In the genomic region with DNA sequence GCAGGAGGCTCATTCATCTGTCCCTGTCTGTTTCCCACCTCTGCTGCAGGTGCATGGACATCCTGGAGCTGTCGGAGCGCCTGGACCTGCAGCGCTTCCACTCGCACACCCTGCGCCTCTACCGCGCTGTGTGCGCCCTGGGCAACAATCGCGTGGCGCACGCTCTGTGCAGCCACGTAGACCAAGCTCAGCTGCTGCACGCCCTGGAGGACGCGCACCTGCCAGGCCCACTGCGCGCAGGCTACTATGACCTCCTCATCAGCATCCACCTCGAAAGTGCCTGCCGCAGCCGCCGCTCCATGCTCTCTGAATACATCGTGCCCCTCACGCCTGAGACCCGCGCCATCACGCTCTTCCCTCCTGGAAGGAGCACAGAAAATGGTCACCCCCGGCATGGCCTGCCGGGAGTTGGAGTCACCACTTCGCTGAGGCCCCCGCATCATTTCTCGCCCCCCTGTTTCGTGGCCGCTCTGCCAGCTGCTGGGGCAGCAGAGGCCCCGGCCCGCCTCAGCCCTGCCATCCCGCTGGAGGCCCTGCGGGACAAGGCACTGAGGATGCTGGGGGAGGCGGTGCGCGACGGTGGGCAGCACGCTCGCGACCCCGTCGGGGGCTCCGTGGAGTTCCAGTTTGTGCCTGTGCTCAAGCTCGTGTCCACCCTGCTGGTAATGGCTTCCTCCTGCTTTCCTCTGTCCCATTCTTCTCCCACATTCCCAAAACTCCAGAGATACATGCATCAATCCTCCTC, we compare ENCODE assay signal across 23 cellular contexts. TPM values are rescaled to one million over a fixed set of nuclear protein-coding genes. Genes with fewer than 3 reads are reported as not detected.
"Had no signal": no experiment of that assay in that cellular context is flagged by ENCODE, and none has a peak within 500 bp of the region (broad histone marks: within the 10 kb centered on the region; RNA-seq: fewer than 3 reads in every experiment).

No MANE protein-coding gene starts in this region.

- H3K4me1 ChIP-seq: SJCRH30 had no signal

- DNase-seq: KBM-7, MV-4-11, NCI-H1048, NCI-H1105 treated with DMSO at 0.1 percent for 48 hours, NCI-H1417 treated with DMSO at 0.1 percent for 48 hours, NCI-H146, NCI-H187, NCI-H2029, NCI-H2081 treated with DMSO at 0.1 percent for 48 hours, NCI-H2171, NCI-H226, NCI-H446, NCI-H510A, NCI-H524 treated with DMSO at 0.1 percent for 48 hours, NCI-H69, NCI-H774, SHP77 treated with DMSO at 0.1 percent for 48 hours, SJCRH30 had no signal

- H3K27ac ChIP-seq: SJCRH30 had no signal

- H3K4me3 ChIP-seq: SJCRH30 had no signal

- H3K9me3 ChIP-seq: SJCRH30 had no signal

- ATAC-seq: Right ventricle myocardium inferior, SK-N-SH treated with all-trans-retinoic acid at 6 μM for 48 hours had no signal

- H3K27me3 ChIP-seq: SJCRH30 had no signal

RNA-seq across cellular contexts. Expression of gene RYR1, which starts 52.2 kb away (rescaled TPM):
- total RNA-seq: HT-29 had no signal

RNA-seq across cellular contexts. Expression of gene RASGRP4, which starts 59.7 kb away (rescaled TPM):
- total RNA-seq: HT-29, LHCN-M2, MCF 10A had no signal
